Comparison of ENCODE assay signal across 11 cellular contexts in the genomic region with DNA sequence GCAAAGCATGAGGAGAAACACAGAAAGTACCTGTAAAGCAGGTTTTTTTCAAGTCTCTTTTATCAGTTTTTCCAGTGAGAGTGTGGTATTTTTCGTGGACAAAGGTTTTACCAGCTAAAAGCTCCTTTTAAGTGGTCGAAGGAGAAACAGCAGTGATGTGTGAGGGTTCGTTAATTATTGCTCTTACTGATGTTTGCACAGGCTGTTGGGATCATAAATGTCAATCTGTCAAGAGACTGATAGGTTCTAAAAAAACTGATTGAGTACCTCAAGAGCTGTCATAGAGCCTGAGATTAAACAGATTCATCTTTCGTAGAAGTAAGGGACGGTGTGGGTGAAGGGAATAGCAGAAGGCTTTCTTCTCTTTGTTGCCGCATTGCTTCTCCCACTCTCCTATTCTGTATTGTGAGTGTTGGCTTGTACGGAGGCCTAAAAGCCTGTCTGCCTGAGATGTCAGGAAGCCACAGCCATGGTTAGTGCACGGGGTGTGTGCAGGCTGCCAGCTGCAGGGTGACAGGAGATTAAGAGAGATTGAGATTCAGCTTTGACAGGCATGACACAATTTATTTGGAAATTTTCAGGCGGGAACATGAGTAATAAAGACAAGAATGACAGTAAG.
DNase-seq lines count a peak whose midpoint lies in the region; ATAC-seq and TF ChIP-seq lines count a peak whose summit lies in the region.
"Had no signal": no experiment of that assay in that cellular context is flagged by ENCODE, and none has a peak within 500 bp of the region (broad histone marks: within the 10 kb centered on the region; RNA-seq: fewer than 3 reads in every experiment).

No MANE protein-coding gene starts in this region.

- H3K4me1 Mint-ChIP-seq in activated CD4-positive, alpha-beta T cell treated with anti-CD3 and anti-CD28 coated beads for 36 hours = peaks cover 21% of the 10 kb centered on the region

- POLR2A ChIA-PET in activated CD4-positive, alpha-beta T cell treated with anti-CD3 and anti-CD28 coated beads for 36 hours (lab: Charles Lee) = interaction anchor here (0.7 kb wide), 1 partner anchor 44 kb away, joined by 4 read pairs; no protein-coding TSS in a partner anchor

- H3K9ac ChIP-seq in fibroblast of lung (ENCODE audit: insufficient read depth, low read length) = no peak overlapping the region

- no peaks in the 10 kb centered on the region for H3K79me2 ChIP-seq in fibroblast of lung (ENCODE audit: control insufficient read depth, insufficient read depth, low read length)

- no peaks in the 10 kb centered on the region for H3K36me3 ChIP-seq in fibroblast of lung (ENCODE audit: control insufficient read depth, insufficient read depth, low read length)
- H3K36me3 ChIP-seq: tibial artery had no signal

- no peak overlapping the region for H2AFZ ChIP-seq in fibroblast of lung (ENCODE audit: low read length)

- no peaks in the 10 kb centered on the region for H3K27me3 Mint-ChIP-seq in activated CD4-positive, alpha-beta T cell treated with anti-CD3 and anti-CD28 coated beads for 36 hours

- no peaks in the 10 kb centered on the region for H3K9me3 Mint-ChIP-seq in activated CD4-positive, alpha-beta T cell treated with anti-CD3 and anti-CD28 coated beads for 36 hours (ENCODE audit: low read depth)

- no peak overlapping the region for H3K4me2 ChIP-seq in fibroblast of lung (ENCODE audit: extremely low read depth, insufficient read depth, low read length)

- no peak overlapping the region for H3K4me3 ChIP-seq in fibroblast of lung (replicated peaks in 1 of 4; ENCODE audit: control extremely low read depth in 1 of 4, insufficient read depth in 1 of 4, low read depth in 3 of 4, low read length in 4 of 4)
- H3K4me3 ChIP-seq: tibial artery had no signal

- no peak overlapping the region for H3K4me3 Mint-ChIP-seq in activated CD4-positive, alpha-beta T cell treated with anti-CD3 and anti-CD28 coated beads for 36 hours

- H3K9me3 ChIP-seq in fibroblast of lung (ENCODE audit: control insufficient read depth, insufficient read depth, low read depth, low read length) = no peaks in the 10 kb centered on the region
- H3K9me3 ChIP-seq: tibial artery had no signal

- no peak overlapping the region for H3K27ac Mint-ChIP-seq in activated CD4-positive, alpha-beta T cell treated with anti-CD3 and anti-CD28 coated beads for 36 hours

- no peaks in the 10 kb centered on the region for H3K27me3 ChIP-seq in fibroblast of lung (ENCODE audit: control insufficient read depth, insufficient read depth, low read length)
- H3K27me3 ChIP-seq: tibial artery had no signal

- peak; percentile 26 for ATAC-seq in activated CD4-positive, alpha-beta T cell treated with anti-CD3 and anti-CD28 coated beads for 36 hours
- no peak for ATAC-seq in HG03432 (IDR thresholded peaks at IDR 0.05; ENCODE audit: unreplicated experiment)

- peaks cover 5% of the 10 kb centered on the region for H3K4me1 ChIP-seq in fibroblast of lung (ENCODE audit: control insufficient read depth, extremely low read depth, insufficient read depth, low read length)

- peak; percentile 10 for DNase-seq in activated CD4-positive, alpha-beta T cell treated with anti-CD3 and anti-CD28 coated beads for 36 hours
- no peak for DNase-seq in activated CD4-positive, alpha-beta T cell treated with anti-CD3 and anti-CD28 coated beads, Interleukin-2, amount 50 U/mL, for 4 hours
- DNase-seq in NCI-H2227 treated with DMSO at 0.1 percent for 48 hours (lab: John Stamatoyannopoulos, UW) = peak; percentile 91
- DNase-seq in fibroblast of lung (ENCODE audit: low read depth in 2 of 2) = peak; percentile 41 to 47
- DNase-seq in retina = peak; percentile 58
- no peak for DNase-seq in cortex of kidney (lab: John Stamatoyannopoulos, UW)
- no peak for DNase-seq in DMS 273 treated with DMSO at 0.1 percent for 48 hours (lab: John Stamatoyannopoulos, UW)
- DNase-seq: activated gamma-delta T cell treated with Interleukin-2 at 50 U/mL for 16 hours, tibial artery had no signal

- no peak for TF ChIP-seq CTCF in fibroblast of lung (conservative IDR thresholded peaks at IDR 0.05 in 1 of 2, IDR thresholded peaks at IDR 0.05 in 1 of 2; ENCODE audit: low read depth in 1 of 2, low read length in 2 of 2)

- CTCF ChIA-PET in activated CD4-positive, alpha-beta T cell treated with anti-CD3 and anti-CD28 coated beads for 36 hours (lab: Charles Lee) = interaction anchor here (1.4 to 2.0 kb wide), 2 partner anchors 9 to 10 kb away, joined by 5 read pairs; no protein-coding TSS in a partner anchor

- peaks cover 23% of the 10 kb centered on the region for H3K36me3 Mint-ChIP-seq in activated CD4-positive, alpha-beta T cell treated with anti-CD3 and anti-CD28 coated beads for 36 hours (ENCODE audit: low read depth)

- H4K20me1 ChIP-seq in fibroblast of lung (ENCODE audit: control insufficient read depth, extremely low read depth, insufficient read depth, low read length) = no peaks in the 10 kb centered on the region

- no peak overlapping the region for H3K27ac ChIP-seq in fibroblast of lung (ENCODE audit: insufficient read depth, low read length)
- H3K27ac ChIP-seq: tibial artery, VCaP had no signal

- intact Hi-C loops in activated CD4-positive, alpha-beta T cell treated with anti-CD3 and anti-CD28 coated beads for 36 hours (cut with DNase I, micrococcal nuclease) = no loop called here

Comparison
In these comparisons a context has a peak if more than half of its experiments do, and no peak if none do; other contexts are left out.
1. DNase-seq: peak in activated CD4-positive, alpha-beta T cell treated with anti-CD3 and anti-CD28 coated beads for 36 hours (single experiment), NCI-H2227 treated with DMSO at 0.1 percent for 48 hours (single experiment), fibroblast of lung (2 of 2) and retina (single experiment); none in activated CD4-positive, alpha-beta T cell treated with anti-CD3 and anti-CD28 coated beads, Interleukin-2, amount 50 U/mL, for 4 hours (0 of 2), cortex of kidney (single experiment) and DMS 273 treated with DMSO at 0.1 percent for 48 hours (single experiment).